8 cellular contexts compared by ENCODE assay signal in the genomic region with DNA sequence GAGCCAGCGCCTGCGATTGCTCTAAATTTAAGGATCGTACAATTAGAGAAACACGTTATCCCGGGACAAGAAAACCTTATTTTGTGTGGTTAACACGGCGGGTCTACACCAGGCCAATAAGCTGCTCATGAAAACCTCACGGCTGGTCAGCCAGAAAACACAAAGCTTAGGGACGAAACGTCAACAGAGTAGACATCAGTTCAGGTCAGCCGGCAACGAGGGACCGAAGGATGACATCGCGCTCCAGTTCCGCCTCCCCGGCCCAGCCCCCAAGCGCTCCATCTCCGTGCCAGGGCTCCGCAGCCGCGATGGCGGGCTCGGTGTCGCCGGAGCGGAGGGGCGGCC. TPM values are rescaled to one million over a fixed set of nuclear protein-coding genes. Genes with fewer than 3 reads are reported as not detected.
DNase-seq lines count a peak whose midpoint lies in the region; ATAC-seq, FAIRE-seq and TF ChIP-seq lines count a peak whose summit lies in the region.

No MANE protein-coding gene starts in this region.

- FAIRE-seq in RCC 7860 (lab: Jason Lieb, UNC) = no peak

- no peak for TF ChIP-seq POLR2A in vagina (IDR thresholded peaks at IDR 0.05)

- peaks cover 30% of the 10 kb centered on the region for H3K4me1 ChIP-seq in vagina

- peak overlapping the region; percentile 67 to 99 (median 97) for H3K27ac ChIP-seq in dorsolateral prefrontal cortex
- H3K27ac ChIP-seq in vagina = peak overlapping the region; percentile 92

- no peaks in the 10 kb centered on the region for H3K9me3 ChIP-seq in vagina

- peak; percentile 53 to 59 for ATAC-seq in activated T-cell treated with anti-CD3 and anti-CD28 coated beads, Interleukin-2, amount 50 U/mL, for 4 hours
- peak; percentile 56 for ATAC-seq in HG03025 (IDR thresholded peaks at IDR 0.05; ENCODE audit: low FRiP score, unreplicated experiment)

- no peak for TF ChIP-seq CTCF in dorsolateral prefrontal cortex (IDR thresholded peaks at IDR 0.05 in 54 of 56, conservative IDR thresholded peaks at IDR 0.05 in 2 of 56; ENCODE audit: low read depth in 1 of 56, partially characterized antibody in 56 of 56)
- TF ChIP-seq CTCF in mesothelial cell of epicardium (IDR thresholded peaks at IDR 0.05; ENCODE audit: unreplicated experiment) = no peak
- no peak for TF ChIP-seq CTCF in vagina (IDR thresholded peaks at IDR 0.05)

- H3K27me3 Mint-ChIP-seq in activated T-cell treated with anti-CD3 and anti-CD28 coated beads, Interleukin-2, amount 50 U/mL, for 4 hours (ENCODE audit: low read depth) = no peaks in the 10 kb centered on the region
- no peaks in the 10 kb centered on the region for H3K27me3 Mint-ChIP-seq in mesothelial cell of epicardium (ENCODE audit: low read depth)

- H3K36me3 ChIP-seq in vagina = peaks cover 0 to 31% of the 10 kb centered on the region in 2 donors

- H3K27me3 ChIP-seq in dorsolateral prefrontal cortex = no peaks in the 10 kb centered on the region
- no peaks in the 10 kb centered on the region for H3K27me3 ChIP-seq in vagina

- H3K4me3 ChIP-seq in dorsolateral prefrontal cortex (peak overlapping the region; percentile 58 to 100 (median 91)), vagina (peak overlapping the region; percentile 73 to 99)

- peak overlapping the region; percentile 92 for H3K4me3 Mint-ChIP-seq in activated T-cell treated with anti-CD3 and anti-CD28 coated beads, Interleukin-2, amount 50 U/mL, for 4 hours
- peak overlapping the region; percentile 86 for H3K4me3 Mint-ChIP-seq in mesothelial cell of epicardium

- no peaks in the 10 kb centered on the region for H3K9me3 Mint-ChIP-seq in activated T-cell treated with anti-CD3 and anti-CD28 coated beads, Interleukin-2, amount 50 U/mL, for 4 hours
- no peaks in the 10 kb centered on the region for H3K9me3 Mint-ChIP-seq in mesothelial cell of epicardium

- peaks cover 40% of the 10 kb centered on the region for H3K4me1 Mint-ChIP-seq in activated T-cell treated with anti-CD3 and anti-CD28 coated beads, Interleukin-2, amount 50 U/mL, for 4 hours (ENCODE audit: low read depth)
- H3K4me1 Mint-ChIP-seq in mesothelial cell of epicardium = peaks cover 12% of the 10 kb centered on the region

- intact Hi-C loops in dorsolateral prefrontal cortex (cut with DNase I) = loop anchor here (1.0 to 10.0 kb wide), 6 partner anchors 53 to 1049 kb away; partner anchors contain the start of genes TARS3 (in 2 of the 2), ASB7 (in 1 of the 2), LINS1 (in 1 of the 2) and SNRPA1 (in 1 of the 2)
- intact Hi-C loops in vagina (cut with DNase I) = loop anchor here (5.0 kb wide), 1 partner anchor 354 kb away; the partner anchor contains the start of gene SNRPA1

- H3K27ac Mint-ChIP-seq in mesothelial cell of epicardium = peak overlapping the region; percentile 92

- H3K36me3 Mint-ChIP-seq in activated T-cell treated with anti-CD3 and anti-CD28 coated beads, Interleukin-2, amount 50 U/mL, for 4 hours (ENCODE audit: insufficient read depth) = peaks cover 7% of the 10 kb centered on the region
- H3K36me3 Mint-ChIP-seq in mesothelial cell of epicardium = peaks cover 6% of the 10 kb centered on the region

- no peak for DNase-seq in activated T-cell treated with anti-CD3 and anti-CD28 coated beads, Interleukin-2, amount 50 U/mL, for 4 hours
- no peak for DNase-seq in activated T-cell treated with anti-CD3 and anti-CD28 coated beads for 4 hours
- DNase-seq in RCC 7860 (ENCODE audit: low spot score) = peak; percentile 22
- DNase-seq in dorsolateral prefrontal cortex = peak in 4 of 10 donors; percentile 37 to 61 (median 48)
- DNase-seq in mesothelial cell of epicardium (ENCODE audit: low spot score in 2 of 2, unreplicated experiment in 2 of 2) = no peak
- peak in 1 of 2 donors; percentile 89 for DNase-seq in vagina (ENCODE audit: extremely low spot score in 2 of 2)
- no peak for DNase-seq in germinal center (ENCODE audit: low spot score)

RNA-seq across cellular contexts. Expression of gene TM2D3, which starts 0.5 kb away (rescaled TPM):
- total RNA-seq in activated T-cell treated with anti-CD3 and anti-CD28 coated beads, Interleukin-2, amount 50 U/mL, for 4 hours = 10 to 100 TPM; 75.5 to 89.8 (median 81.7) TPM
- 100 to 1,000 TPM in 78 of 120 experiments, 10 to 100 TPM in 42; 50.8 to 137 (median 106) TPM for total RNA-seq in dorsolateral prefrontal cortex
- total RNA-seq in mesothelial cell of epicardium = 49.3 to 51.9 TPM (median 51.2 TPM) in 3 replicates
- total RNA-seq in vagina = 39.0 TPM
